Comparison of ENCODE assay signal across 19 cellular contexts in the genomic region with DNA sequence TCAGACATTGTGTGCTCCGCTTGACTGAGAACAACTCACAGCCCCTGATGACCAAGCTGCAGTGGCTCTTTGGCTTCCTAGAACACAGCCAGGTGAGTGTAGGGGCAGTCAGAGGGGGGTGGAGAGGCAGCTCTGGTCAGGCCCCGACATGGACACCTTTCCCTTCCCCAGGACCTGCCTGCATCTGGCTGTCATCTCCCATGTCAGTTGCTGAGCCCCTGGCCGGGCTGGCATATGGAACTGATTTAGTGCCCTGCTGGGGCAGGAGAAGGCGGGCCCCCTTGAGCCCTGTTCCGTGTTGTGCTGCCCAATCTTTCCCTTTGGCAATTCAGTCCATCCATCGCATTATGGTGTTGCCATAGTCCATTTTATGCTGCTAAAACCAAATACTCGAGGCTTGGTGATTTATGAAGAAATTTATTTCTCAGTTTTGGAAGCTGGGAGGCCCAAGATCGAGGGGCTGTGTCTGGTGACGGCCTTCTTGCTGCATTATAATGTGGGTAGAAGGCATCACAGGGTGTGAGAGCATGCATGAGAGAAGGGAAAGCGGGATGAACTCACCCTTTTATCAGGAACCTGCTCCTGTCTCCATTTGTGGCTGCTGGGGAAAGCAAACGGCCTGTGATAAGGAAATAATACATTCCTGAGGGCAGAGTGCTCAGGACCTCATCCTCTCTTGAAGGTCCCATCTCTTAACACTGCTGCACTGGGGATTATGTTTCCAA. TPM values are rescaled to one million over a fixed set of nuclear protein-coding genes. Genes with fewer than 3 reads are reported as not detected.
DNase-seq lines count a peak whose midpoint lies in the region; ATAC-seq and TF ChIP-seq lines count a peak whose summit lies in the region.
"Had no signal": no experiment of that assay in that cellular context is flagged by ENCODE, and none has a peak within 500 bp of the region (broad histone marks: within the 10 kb centered on the region; RNA-seq: fewer than 3 reads in every experiment).

No MANE protein-coding gene starts in this region.

- H3K4me3 ChIP-seq in right atrium auricular region = no peak overlapping the region
- no peak overlapping the region for H3K4me3 ChIP-seq in RWPE2 (ENCODE audit: severe bottlenecking)
- no peak overlapping the region for H3K4me3 ChIP-seq in skeletal muscle tissue (ENCODE audit: low read length in 3 of 3)
- H3K4me3 ChIP-seq: GM23338, PC-9 had no signal

- H3K36me3 ChIP-seq in right atrium auricular region = peaks cover 31% of the 10 kb centered on the region
- H3K36me3 ChIP-seq in RWPE2 (ENCODE audit: low read depth) = 0 out of 2 replicates have a peak, but pooled peaks cover 4% of the 10 kb centered on the region
- H3K36me3 ChIP-seq in skeletal muscle tissue (ENCODE audit: control insufficient read depth in 3 of 3, insufficient read depth in 3 of 3, low read length in 3 of 3) = peaks cover 18 to 49% (median 19%) of the 10 kb centered on the region in 3 donors

- peaks cover 19% of the 10 kb centered on the region for H3K36me3 Mint-ChIP-seq in effector memory CD8-positive, alpha-beta T cell (ENCODE audit: insufficient read depth)

- peak overlapping the region; percentile 0 to 71 for H3K27ac Mint-ChIP-seq in effector memory CD8-positive, alpha-beta T cell
- H3K27ac Mint-ChIP-seq: GM23338 had no signal

- no peaks in the 10 kb centered on the region for H3K27me3 Mint-ChIP-seq in effector memory CD8-positive, alpha-beta T cell

- no peaks in the 10 kb centered on the region for H3K27me3 ChIP-seq in right atrium auricular region
- H3K27me3 ChIP-seq in RWPE2 (ENCODE audit: insufficient read depth, poor library complexity, severe bottlenecking) = no peaks in the 10 kb centered on the region
- no peaks in the 10 kb centered on the region for H3K27me3 ChIP-seq in skeletal muscle tissue (ENCODE audit: control insufficient read depth in 3 of 3, insufficient read depth in 3 of 3, low read length in 3 of 3)

- H3K9me3 Mint-ChIP-seq in effector memory CD8-positive, alpha-beta T cell = no peaks in the 10 kb centered on the region
- H3K9me3 Mint-ChIP-seq: GM23338 had no signal

- DNase-seq in right atrium auricular region (ENCODE audit: low spot score) (no peak), Right ventricle myocardium superior (no peak), RWPE2 (ENCODE audit: low spot score) (peak; percentile 25), NCI-H146 (lab: John Stamatoyannopoulos, UW) (no peak)
- DNase-seq in effector memory CD8-positive, alpha-beta T cell = no peak
- DNase-seq: AML-193, Calu3, DMS79, NCI-H1092, NCI-H1694, NCI-H446, NCI-H748 treated with DMSO at 0.1 percent for 48 hours, PC-9 had no signal

- TF ChIP-seq CTCF in right atrium auricular region (IDR thresholded peaks at IDR 0.05) (no peak), RWPE2 (IDR thresholded peaks at IDR 0.05; ENCODE audit: poor library complexity, severe bottlenecking) (no peak)

- intact Hi-C loops in Right ventricle myocardium superior (cut with DNase I) = no loop called here

- H3K9ac ChIP-seq in skeletal muscle tissue (ENCODE audit: low read depth in 1 of 3, low read length in 3 of 3) = no peak overlapping the region
- H3K9ac ChIP-seq: KMS-11 had no signal

- H3K27ac ChIP-seq in right atrium auricular region = peak overlapping the region; percentile 23 to 60
- no peak overlapping the region for H3K27ac ChIP-seq in RWPE2 (ENCODE audit: poor library complexity, severe bottlenecking)
- peak overlapping the region; percentile 2 for H3K27ac ChIP-seq in skeletal muscle tissue (ENCODE audit: low read depth, low read length)
- H3K27ac ChIP-seq: HL-60, KMS-11, PC-9 had no signal

- H3K9me3 ChIP-seq in right atrium auricular region (no peaks in the 10 kb centered on the region), RWPE2 (ENCODE audit: severe bottlenecking) (no peaks in the 10 kb centered on the region), skeletal muscle tissue (ENCODE audit: control insufficient read depth in 3 of 3, low read length in 3 of 3) (no peaks in the 10 kb centered on the region)

- peaks cover 0 to 17% of the 10 kb centered on the region in 2 donors for H3K4me1 ChIP-seq in right atrium auricular region
- no peaks in the 10 kb centered on the region for H3K4me1 ChIP-seq in RWPE2 (ENCODE audit: insufficient read depth, poor library complexity, severe bottlenecking)
- H3K4me1 ChIP-seq in skeletal muscle tissue (ENCODE audit: control insufficient read depth in 3 of 3, insufficient read depth in 3 of 3, low read length in 3 of 3) = peaks cover 0 to 17% (median 14%) of the 10 kb centered on the region in 3 donors

- no peak overlapping the region for H3K4me3 Mint-ChIP-seq in effector memory CD8-positive, alpha-beta T cell
- H3K4me3 Mint-ChIP-seq: GM23338 had no signal

- ATAC-seq in Right ventricle myocardium superior (ENCODE audit: poor library complexity) = no peak
- ATAC-seq in RWPE2 (ENCODE audit: low read depth) = no peak
- no peak for ATAC-seq in effector memory CD8-positive, alpha-beta T cell (replicated peaks)
- no peak for ATAC-seq in GM21367 (IDR thresholded peaks at IDR 0.05; ENCODE audit: unreplicated experiment)
- no peak for ATAC-seq in activated CD4-positive, CD25-positive, alpha-beta regulatory T cell treated with anti-CD3 and anti-CD28 coated beads, Interleukin-2, amount 50 U/mL, for 24 hours
- ATAC-seq: GM23338 had no signal

- H3K4me1 Mint-ChIP-seq in effector memory CD8-positive, alpha-beta T cell (ENCODE audit: low read depth in 2 of 2) = peaks cover 11 to 13% of the 10 kb centered on the region in 2 donors
- H3K4me1 Mint-ChIP-seq: GM23338 had no signal

RNA-seq across cellular contexts. Expression of a gene that starts 19.0 kb away (rescaled TPM):
- total RNA-seq in right atrium auricular region = 1 to 10 TPM; 8.0 to 8.6 TPM
- total RNA-seq in Right ventricle myocardium superior = 4.6 TPM
- 4.7 TPM for total RNA-seq in skeletal muscle tissue

RNA-seq across cellular contexts. Expression of a gene that starts 19.3 kb away (rescaled TPM):
- total RNA-seq in right atrium auricular region (10 to 100 TPM in 1 of 2 donors, 1 to 10 TPM in 1; 9.8 to 12.9 TPM), Right ventricle myocardium superior (10.4 TPM), skeletal muscle tissue (2.6 TPM)
